ENCODE assay signal across 1 cellular context in the genomic region with DNA sequence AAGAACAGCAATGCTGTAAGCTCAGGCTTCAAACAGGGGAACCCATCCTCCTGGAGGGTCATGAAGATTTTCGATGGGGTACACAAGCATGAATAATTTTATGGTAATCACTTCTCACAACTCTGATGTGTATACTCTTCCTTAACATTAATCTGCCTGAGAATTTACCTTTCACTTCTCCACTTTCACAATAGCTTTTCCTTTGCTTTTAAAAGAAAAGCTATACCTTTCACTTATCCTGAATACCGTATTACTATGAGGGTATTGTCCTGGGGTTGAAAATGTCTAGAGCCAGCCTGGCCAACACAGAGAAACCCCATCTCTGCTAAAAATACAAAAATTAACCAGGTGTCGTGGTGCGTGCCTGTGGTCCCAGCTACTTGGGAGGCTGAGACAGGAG.
TF ChIP-seq lines count a peak whose summit lies in the region.

No MANE protein-coding gene starts in this region.

TF ChIP-seq in K562, 482 proteins besides CTCF, POLR2A, EP300 and RAD21 (continued from another document):
- TF ChIP-seq, protein P1, sequence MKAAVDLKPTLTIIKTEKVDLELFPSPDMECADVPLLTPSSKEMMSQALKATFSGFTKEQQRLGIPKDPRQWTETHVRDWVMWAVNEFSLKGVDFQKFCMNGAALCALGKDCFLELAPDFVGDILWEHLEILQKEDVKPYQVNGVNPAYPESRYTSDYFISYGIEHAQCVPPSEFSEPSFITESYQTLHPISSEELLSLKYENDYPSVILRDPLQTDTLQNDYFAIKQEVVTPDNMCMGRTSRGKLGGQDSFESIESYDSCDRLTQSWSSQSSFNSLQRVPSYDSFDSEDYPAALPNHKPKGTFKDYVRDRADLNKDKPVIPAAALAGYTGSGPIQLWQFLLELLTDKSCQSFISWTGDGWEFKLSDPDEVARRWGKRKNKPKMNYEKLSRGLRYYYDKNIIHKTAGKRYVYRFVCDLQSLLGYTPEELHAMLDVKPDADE (conservative IDR thresholded peaks at IDR 0.05; ENCODE audit: control insufficient read depth, low read depth, low read length) = no peak
- TF ChIP-seq, protein P2, sequence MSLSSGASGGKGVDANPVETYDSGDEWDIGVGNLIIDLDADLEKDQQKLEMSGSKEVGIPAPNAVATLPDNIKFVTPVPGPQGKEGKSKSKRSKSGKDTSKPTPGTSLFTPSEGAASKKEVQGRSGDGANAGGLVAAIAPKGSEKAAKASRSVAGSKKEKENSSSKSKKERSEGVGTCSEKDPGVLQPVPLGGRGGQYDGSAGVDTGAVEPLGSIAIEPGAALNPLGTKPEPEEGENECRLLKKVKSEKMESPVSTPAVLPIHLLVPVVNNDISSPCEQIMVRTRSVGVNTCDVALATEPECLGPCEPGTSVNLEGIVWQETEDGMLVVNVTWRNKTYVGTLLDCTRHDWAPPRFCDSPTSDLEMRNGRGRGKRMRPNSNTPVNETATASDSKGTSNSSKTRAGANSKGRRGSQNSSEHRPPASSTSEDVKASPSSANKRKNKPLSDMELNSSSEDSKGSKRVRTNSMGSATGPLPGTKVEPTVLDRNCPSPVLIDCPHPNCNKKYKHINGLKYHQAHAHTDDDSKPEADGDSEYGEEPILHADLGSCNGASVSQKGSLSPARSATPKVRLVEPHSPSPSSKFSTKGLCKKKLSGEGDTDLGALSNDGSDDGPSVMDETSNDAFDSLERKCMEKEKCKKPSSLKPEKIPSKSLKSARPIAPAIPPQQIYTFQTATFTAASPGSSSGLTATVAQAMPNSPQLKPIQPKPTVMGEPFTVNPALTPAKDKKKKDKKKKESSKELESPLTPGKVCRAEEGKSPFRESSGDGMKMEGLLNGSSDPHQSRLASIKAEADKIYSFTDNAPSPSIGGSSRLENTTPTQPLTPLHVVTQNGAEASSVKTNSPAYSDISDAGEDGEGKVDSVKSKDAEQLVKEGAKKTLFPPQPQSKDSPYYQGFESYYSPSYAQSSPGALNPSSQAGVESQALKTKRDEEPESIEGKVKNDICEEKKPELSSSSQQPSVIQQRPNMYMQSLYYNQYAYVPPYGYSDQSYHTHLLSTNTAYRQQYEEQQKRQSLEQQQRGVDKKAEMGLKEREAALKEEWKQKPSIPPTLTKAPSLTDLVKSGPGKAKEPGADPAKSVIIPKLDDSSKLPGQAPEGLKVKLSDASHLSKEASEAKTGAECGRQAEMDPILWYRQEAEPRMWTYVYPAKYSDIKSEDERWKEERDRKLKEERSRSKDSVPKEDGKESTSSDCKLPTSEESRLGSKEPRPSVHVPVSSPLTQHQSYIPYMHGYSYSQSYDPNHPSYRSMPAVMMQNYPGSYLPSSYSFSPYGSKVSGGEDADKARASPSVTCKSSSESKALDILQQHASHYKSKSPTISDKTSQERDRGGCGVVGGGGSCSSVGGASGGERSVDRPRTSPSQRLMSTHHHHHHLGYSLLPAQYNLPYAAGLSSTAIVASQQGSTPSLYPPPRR (CRISPR knock-in tag; IDR thresholded peaks at IDR 0.05; ENCODE audit: borderline replicate concordance) = no peak
